ENCODE assay signal across 13 cellular contexts in genomic region chr4:128635939-128636551, GRCh38.
A peak's percentile ranks its signal among the peaks of the same experiment; 100 is the strongest.
DNase-seq lines count a peak whose midpoint lies in the region; ATAC-seq and TF ChIP-seq lines count a peak whose summit lies in the region.
"Had no signal": no experiment of that assay in that cellular context is flagged by ENCODE, and none has a peak within 500 bp of the region (broad histone marks: within the 10 kb centered on the region; RNA-seq: fewer than 3 reads in every experiment).

No MANE protein-coding gene starts in this region.

- intact Hi-C loops in left ventricle myocardium inferior (cut with micrococcal nuclease): no loop called here

- H3K27ac Mint-ChIP-seq in activated CD8-positive, alpha-beta memory T cell treated with anti-CD3 and anti-CD28 coated beads, Interleukin-2, amount 10 ng/mL, durations not matched to agents 7 days and 5 days: no peak overlapping the region
- H3K27ac Mint-ChIP-seq: activated CD4-positive, alpha-beta memory T cell treated with anti-CD3 and anti-CD28 coated beads, Interleukin-2, amount 10 ng/mL, durations not matched to agents 7 days and 5 days; activated naive CD8-positive, alpha-beta T cell; T-cell had no signal

- H3K9ac ChIP-seq in HUES6 (ENCODE audit: low read length): peak overlapping the region; percentile 68
- no peak overlapping the region for H3K9ac ChIP-seq in smooth muscle cell (ENCODE audit: low read depth)

- DNase-seq in NCI-H510A (lab: John Stamatoyannopoulos, UW): peak; percentile 15
- no peak for DNase-seq in left ventricle myocardium inferior
- no peak for DNase-seq in smooth muscle cell (lab: John Stamatoyannopoulos, UW; ENCODE audit: unreplicated experiment)
- DNase-seq in activated CD8-positive, alpha-beta memory T cell treated with anti-CD3 and anti-CD28 coated beads, Interleukin-2, amount 10 ng/mL, durations not matched to agents 7 days and 5 days: no peak
- DNase-seq in dedifferentiated amniotic fluid mesenchymal stem cell (ENCODE audit: extremely low spot score): no peak
- no peak for DNase-seq in activated T-cell treated with anti-CD3 and anti-CD28 coated beads, Interleukin-2, amount 50 U/mL, for 1 hour
- DNase-seq: activated CD4-positive, alpha-beta memory T cell treated with anti-CD3 and anti-CD28 coated beads, Interleukin-2, amount 10 ng/mL, durations not matched to agents 7 days and 5 days; effector memory CD4-positive, alpha-beta T cell; KG1; stimulated activated naive CD8-positive, alpha-beta T cell treated with anti-CD3 and anti-CD28 coated beads, Interleukin-15, Interleukin-2, amounts not matched to agents 100 U/mL and 50 U/mL, for 24 hours; T-cell had no signal

- H4K20me1 ChIP-seq in smooth muscle cell (ENCODE audit: low read depth): no peaks in the 10 kb centered on the region

- no peaks in the 10 kb centered on the region for H3K27me3 ChIP-seq in HUES6 (ENCODE audit: control insufficient read depth, insufficient read depth, low read length)
- H3K27me3 ChIP-seq in left ventricle myocardium inferior (ENCODE audit: low read depth): no peaks in the 10 kb centered on the region
- H3K27me3 ChIP-seq in smooth muscle cell (ENCODE audit: low read depth): no peaks in the 10 kb centered on the region

- H3K4me3 Mint-ChIP-seq in activated CD8-positive, alpha-beta memory T cell treated with anti-CD3 and anti-CD28 coated beads, Interleukin-2, amount 10 ng/mL, durations not matched to agents 7 days and 5 days: no peak overlapping the region
- H3K4me3 Mint-ChIP-seq: activated CD4-positive, alpha-beta memory T cell treated with anti-CD3 and anti-CD28 coated beads, Interleukin-2, amount 10 ng/mL, durations not matched to agents 7 days and 5 days; activated naive CD8-positive, alpha-beta T cell; T-cell had no signal

- TF ChIP-seq CTCF in left ventricle myocardium inferior (IDR thresholded peaks at IDR 0.05; ENCODE audit: borderline replicate concordance): no peak
- TF ChIP-seq CTCF in smooth muscle cell (IDR thresholded peaks at IDR 0.05; ENCODE audit: borderline replicate concordance, insufficient read depth, poor library complexity, severe bottlenecking): no peak

- no peaks in the 10 kb centered on the region for H3K9me3 Mint-ChIP-seq in activated CD8-positive, alpha-beta memory T cell treated with anti-CD3 and anti-CD28 coated beads, Interleukin-2, amount 10 ng/mL, durations not matched to agents 7 days and 5 days (ENCODE audit: low read depth)
- H3K9me3 Mint-ChIP-seq: activated CD4-positive, alpha-beta memory T cell treated with anti-CD3 and anti-CD28 coated beads, Interleukin-2, amount 10 ng/mL, durations not matched to agents 7 days and 5 days; T-cell had no signal

- no peak for ATAC-seq in activated CD8-positive, alpha-beta memory T cell treated with anti-CD3 and anti-CD28 coated beads, Interleukin-2, amount 10 ng/mL, durations not matched to agents 7 days and 5 days
- ATAC-seq: stimulated activated naive CD8-positive, alpha-beta T cell treated with anti-CD3 and anti-CD28 coated beads, Interleukin-15, Interleukin-2, amounts not matched to agents 100 U/mL and 50 U/mL, for 24 hours; T-cell had no signal

- H3K4me1 ChIP-seq in HUES6 (ENCODE audit: control insufficient read depth, insufficient read depth, low read length) (peaks cover 50% of the 10 kb centered on the region), left ventricle myocardium inferior (peaks cover 30% of the 10 kb centered on the region), smooth muscle cell (ENCODE audit: low read depth) (peaks cover 29% of the 10 kb centered on the region)

- no peaks in the 10 kb centered on the region for H3K4me1 Mint-ChIP-seq in activated CD8-positive, alpha-beta memory T cell treated with anti-CD3 and anti-CD28 coated beads, Interleukin-2, amount 10 ng/mL, durations not matched to agents 7 days and 5 days
- H3K4me1 Mint-ChIP-seq: activated CD4-positive, alpha-beta memory T cell treated with anti-CD3 and anti-CD28 coated beads, Interleukin-2, amount 10 ng/mL, durations not matched to agents 7 days and 5 days; T-cell had no signal

- H2AFZ ChIP-seq in smooth muscle cell (ENCODE audit: low read depth): no peak overlapping the region

- no peak overlapping the region for H3K4me3 ChIP-seq in HUES6 (ENCODE audit: low read depth, low read length)
- H3K4me3 ChIP-seq in left ventricle myocardium inferior: no peak overlapping the region
- H3K4me3 ChIP-seq in smooth muscle cell: no peak overlapping the region

- CTCF ChIA-PET in activated CD8-positive, alpha-beta memory T cell treated with anti-CD3 and anti-CD28 coated beads, Interleukin-2, amount 10 ng/mL, durations not matched to agents 7 days and 5 days (lab: Charles Lee): no interaction called here

- H3K27ac ChIP-seq in HUES6 (ENCODE audit: low read depth, low read length) (peak overlapping the region; percentile 55; the same call in 1 of the 2 replicates), left ventricle myocardium inferior (replicated peaks) (peak overlapping the region; percentile 88), smooth muscle cell (ENCODE audit: low read depth) (no peak overlapping the region)

- H3K27me3 Mint-ChIP-seq in activated CD8-positive, alpha-beta memory T cell treated with anti-CD3 and anti-CD28 coated beads, Interleukin-2, amount 10 ng/mL, durations not matched to agents 7 days and 5 days: peaks cover 3% of the 10 kb centered on the region

- no peaks in the 10 kb centered on the region for H3F3A ChIP-seq in smooth muscle cell (ENCODE audit: low read depth)

- H3K9me3 ChIP-seq in HUES6 (ENCODE audit: control insufficient read depth, insufficient read depth, low read depth, low read length): no peaks in the 10 kb centered on the region
- H3K9me3 ChIP-seq in left ventricle myocardium inferior (replicated peaks): no peaks in the 10 kb centered on the region
- H3K9me3 ChIP-seq in smooth muscle cell (replicated peaks; ENCODE audit: low read depth): no peaks in the 10 kb centered on the region

- 53% methylated on average over 5 of the region's 5 CpGs for WGBS in smooth muscle cell (ENCODE audit: low lambda C conversion rate)

- no peaks in the 10 kb centered on the region for H3K36me3 Mint-ChIP-seq in activated CD8-positive, alpha-beta memory T cell treated with anti-CD3 and anti-CD28 coated beads, Interleukin-2, amount 10 ng/mL, durations not matched to agents 7 days and 5 days
- H3K36me3 Mint-ChIP-seq: activated naive CD8-positive, alpha-beta T cell; T-cell had no signal

- no peaks in the 10 kb centered on the region for H3K79me2 ChIP-seq in smooth muscle cell (ENCODE audit: low read depth)

- H3K36me3 ChIP-seq in HUES6 (ENCODE audit: control insufficient read depth, insufficient read depth, low read length) (no peaks in the 10 kb centered on the region), left ventricle myocardium inferior (no peaks in the 10 kb centered on the region), smooth muscle cell (ENCODE audit: low read depth) (no peaks in the 10 kb centered on the region)

- H3K4me2 ChIP-seq in smooth muscle cell: peak overlapping the region; percentile 2
